In the genomic region with DNA sequence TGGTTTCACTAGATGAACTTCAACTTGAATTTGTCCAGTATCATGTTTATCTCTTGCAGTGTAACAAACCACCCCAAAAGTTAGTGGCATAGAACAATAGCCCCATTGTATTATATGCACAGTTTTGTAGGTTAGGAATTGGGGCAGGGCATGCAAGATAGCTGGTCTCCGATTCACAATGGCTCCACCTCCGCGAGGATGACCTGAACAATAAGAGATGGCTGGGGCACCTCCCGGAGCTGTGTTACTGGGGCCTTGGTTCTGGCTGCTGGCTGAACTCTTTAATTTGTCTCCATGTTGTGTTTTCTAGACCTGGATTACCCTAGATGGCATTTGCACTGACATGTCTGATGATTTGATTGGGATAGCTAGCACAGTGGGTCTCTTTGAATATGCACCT, we compare ENCODE assay signal across 4 cellular contexts.
"Had no signal": no experiment of that assay in that cellular context is flagged by ENCODE, and none has a peak within 500 bp of the region (broad histone marks: within the 10 kb centered on the region; RNA-seq: fewer than 3 reads in every experiment).

No MANE protein-coding gene starts in this region.

- DNase-seq: IMR-90, KBM-7 had no signal

- H3K4me3 ChIP-seq: K562 had no signal

- H3K27ac ChIP-seq: HL-60 had no signal
